Comparison of ENCODE assay signal across 35 cellular contexts in the genomic region with DNA sequence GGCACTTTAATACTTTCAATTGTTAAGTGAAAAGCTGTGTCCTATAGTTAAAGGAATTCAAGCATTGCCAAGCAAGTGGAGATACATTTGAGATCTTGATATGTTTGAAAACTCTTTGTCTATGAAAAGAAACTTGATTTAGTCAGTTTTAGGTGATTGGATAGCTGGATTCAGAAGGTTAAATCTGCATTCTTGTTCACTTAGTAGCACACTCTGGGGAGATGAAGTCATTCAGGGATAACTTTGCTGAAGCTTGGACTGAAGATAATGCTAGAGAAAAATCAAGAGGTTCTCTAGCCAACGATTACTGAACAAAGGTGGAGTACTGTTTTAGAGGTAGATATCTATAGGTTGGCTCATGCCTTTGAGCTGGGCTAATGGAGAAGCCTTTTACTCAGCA.
A peak's percentile ranks its signal among the peaks of the same experiment; 100 is the strongest.
DNase-seq lines count a peak whose midpoint lies in the region; FAIRE-seq and TF ChIP-seq lines count a peak whose summit lies in the region.
"Had no signal": no experiment of that assay in that cellular context is flagged by ENCODE, and none has a peak within 500 bp of the region (broad histone marks: within the 10 kb centered on the region; RNA-seq: fewer than 3 reads in every experiment).

No MANE protein-coding gene starts in this region.

- DNase-seq in ELR (ENCODE audit: low read depth) (peak; percentile 0), astrocyte (ENCODE audit: low read depth) (peak; percentile 61), epithelial cell of esophagus (ENCODE audit: low read depth) (peak; percentile 20), kidney glomerular epithelial cell (lab: John Stamatoyannopoulos, UW) (peak; percentile 3), transverse colon (no peak), caudate nucleus (lab: John Stamatoyannopoulos, UW) (no peak), GM13977 (ENCODE audit: low spot score) (no peak), NOMO-1 (lab: John Stamatoyannopoulos, UW; ENCODE audit: unreplicated experiment in 2 of 2) (no peak)
- DNase-seq: activated CD8-positive, alpha-beta memory T cell treated with anti-CD3 and anti-CD28 coated beads, Interleukin-2, amount 50 U/mL, for 48 hours; activated CD8-positive, alpha-beta T cell treated with anti-CD3 and anti-CD28 coated beads for 36 hours; activated naive CD4-positive, alpha-beta T cell treated with anti-CD3 and anti-CD28 coated beads, Interleukin-2, amount 10 ng/mL, durations not matched to agents 7 days and 5 days; adrenal gland; CD8-positive, alpha-beta T cell; esophagus squamous epithelium; glutamatergic neuron; KG1; left lung; MG63; NCI-H1105 treated with DMSO at 0.1 percent for 48 hours; NCI-H1930; NCI-H526 treated with DMSO at 0.1 percent for 48 hours; Peyer's patch; SHP77 treated with DMSO at 0.1 percent for 48 hours; spleen; stimulated activated CD4-positive, alpha-beta T cell treated with anti-CD3 and anti-CD28 coated beads, Interleukin-2, amount 100 ng/mL, for 24 hours; stimulated activated naive CD8-positive, alpha-beta T cell treated with anti-CD3 and anti-CD28 coated beads, Interleukin-15, Interleukin-2, amounts not matched to agents 100 U/mL and 50 U/mL, for 24 hours; testis had no signal

- H3K4me1 Mint-ChIP-seq in astrocyte (ENCODE audit: low read depth, unreplicated experiment): peaks cover 12% of the 10 kb centered on the region
- H3K4me1 Mint-ChIP-seq: activated naive CD4-positive, alpha-beta T cell treated with anti-CD3 and anti-CD28 coated beads, Interleukin-2, amount 10 ng/mL, durations not matched to agents 7 days and 5 days; activated T-helper 17 cell treated with anti-CD3 and anti-CD28 coated beads, Interleukin-2, amount 50 U/mL, for 72 hours; B cell; central memory CD8-positive, alpha-beta T cell had no signal

- H3K9me3 Mint-ChIP-seq in astrocyte (ENCODE audit: unreplicated experiment): no peaks in the 10 kb centered on the region
- H3K9me3 Mint-ChIP-seq: activated naive CD4-positive, alpha-beta T cell treated with anti-CD3 and anti-CD28 coated beads, Interleukin-2, amount 10 ng/mL, durations not matched to agents 7 days and 5 days; CD8-positive, alpha-beta T cell had no signal

- H4K20me1 ChIP-seq in astrocyte (ENCODE audit: insufficient read depth, low read length): no peaks in the 10 kb centered on the region

- H3K9ac ChIP-seq in astrocyte (ENCODE audit: low read length): no peak overlapping the region
- H3K9ac ChIP-seq: parathyroid adenoma had no signal

- no peaks in the 10 kb centered on the region for H3K27me3 Mint-ChIP-seq in astrocyte (ENCODE audit: low read depth, unreplicated experiment)
- H3K27me3 Mint-ChIP-seq: activated CD8-positive, alpha-beta T cell treated with anti-CD3 and anti-CD28 coated beads for 36 hours; activated naive CD4-positive, alpha-beta T cell treated with anti-CD3 and anti-CD28 coated beads, Interleukin-2, amount 10 ng/mL, durations not matched to agents 7 days and 5 days; activated T-helper 17 cell treated with anti-CD3 and anti-CD28 coated beads, Interleukin-2, amount 50 U/mL, for 72 hours; B cell; central memory CD8-positive, alpha-beta T cell had no signal

- H3K27ac ChIP-seq in astrocyte (ENCODE audit: low read depth, low read length): peak overlapping the region; percentile 31
- H3K27ac ChIP-seq in transverse colon: no peak overlapping the region
- H3K27ac ChIP-seq in caudate nucleus (ENCODE audit: low read depth, low read length): no peak overlapping the region
- H3K27ac ChIP-seq: adrenal gland, esophagus squamous epithelium, left lung, parathyroid adenoma, Peyer's patch, spleen, testis had no signal

- TF ChIP-seq EP300 in transverse colon (IDR thresholded peaks at IDR 0.05; ENCODE audit: low read depth): no peak

- no peaks in the 10 kb centered on the region for H3K79me2 ChIP-seq in astrocyte (ENCODE audit: insufficient read depth, low read length)
- H3K79me2 ChIP-seq: parathyroid adenoma had no signal

- H3K4me3 Mint-ChIP-seq in astrocyte (ENCODE audit: unreplicated experiment): no peak overlapping the region
- H3K4me3 Mint-ChIP-seq: activated CD8-positive, alpha-beta T cell treated with anti-CD3 and anti-CD28 coated beads for 36 hours; activated naive CD4-positive, alpha-beta T cell treated with anti-CD3 and anti-CD28 coated beads, Interleukin-2, amount 10 ng/mL, durations not matched to agents 7 days and 5 days; activated T-helper 17 cell treated with anti-CD3 and anti-CD28 coated beads, Interleukin-2, amount 50 U/mL, for 72 hours; B cell; CD8-positive, alpha-beta T cell; central memory CD8-positive, alpha-beta T cell; T-helper 2 cell treated with Interferon-gamma antibody and Interleukin-4, amounts not matched to agents 5 μg/mL and 100 μg/mL, for 36 hours had no signal

- H3K4me1 ChIP-seq in astrocyte (ENCODE audit: insufficient read depth, low read length) (no peaks in the 10 kb centered on the region), transverse colon (no peaks in the 10 kb centered on the region)
- H3K4me1 ChIP-seq: adrenal gland, esophagus squamous epithelium, left lung, parathyroid adenoma, Peyer's patch, spleen, testis had no signal

- TF ChIP-seq CTCF in astrocyte (IDR thresholded peaks at IDR 0.05; ENCODE audit: insufficient read depth, low read depth, low read length) (no peak), epithelial cell of esophagus (IDR thresholded peaks at IDR 0.05; ENCODE audit: insufficient read depth, low read depth, low read length, missing control alignments) (no peak), transverse colon (IDR thresholded peaks at IDR 0.05) (no peak), GM13977 (IDR thresholded peaks at IDR 0.05; ENCODE audit: extremely low read depth, insufficient read depth, missing control alignments) (no peak)

- no peaks in the 10 kb centered on the region for H3K36me3 ChIP-seq in astrocyte (ENCODE audit: insufficient read depth, low read length)
- no peaks in the 10 kb centered on the region for H3K36me3 ChIP-seq in transverse colon
- H3K36me3 ChIP-seq: adrenal gland, esophagus squamous epithelium, left lung, MG63, Peyer's patch, spleen had no signal

- peak overlapping the region; percentile 77 for H3K27ac Mint-ChIP-seq in astrocyte (ENCODE audit: unreplicated experiment)
- H3K27ac Mint-ChIP-seq: activated CD8-positive, alpha-beta T cell treated with anti-CD3 and anti-CD28 coated beads for 36 hours; activated naive CD4-positive, alpha-beta T cell treated with anti-CD3 and anti-CD28 coated beads, Interleukin-2, amount 10 ng/mL, durations not matched to agents 7 days and 5 days; activated T-helper 17 cell treated with anti-CD3 and anti-CD28 coated beads, Interleukin-2, amount 50 U/mL, for 72 hours; B cell; CD8-positive, alpha-beta T cell; T-helper 2 cell treated with Interferon-gamma antibody and Interleukin-4, amounts not matched to agents 5 μg/mL and 100 μg/mL, for 36 hours had no signal

- peak overlapping the region; percentile 34 for H2AFZ ChIP-seq in astrocyte (ENCODE audit: low read depth, low read length)
- H2AFZ ChIP-seq: parathyroid adenoma had no signal

- H3K36me3 Mint-ChIP-seq in astrocyte (ENCODE audit: low read depth, unreplicated experiment): no peaks in the 10 kb centered on the region
- H3K36me3 Mint-ChIP-seq: activated naive CD4-positive, alpha-beta T cell treated with anti-CD3 and anti-CD28 coated beads, Interleukin-2, amount 10 ng/mL, durations not matched to agents 7 days and 5 days; CD8-positive, alpha-beta T cell had no signal

- in situ Hi-C loops in transverse colon (cut with MboI; ENCODE audit: low pct_ligation_motif_present in 1 of 4, low pct_unique_long_range_greater_than_20kb in 1 of 4, low sequenced_read_pairs in 3 of 4): no loop called here
- in situ Hi-C loops in GM13977 (cut with MboI; ENCODE audit: low pct_unique_long_range_greater_than_20kb, low sequenced_read_pairs, unreplicated experiment): no loop called here

- H3K4me3 ChIP-seq in astrocyte (ENCODE audit: insufficient read depth, low read depth, low read length) (no peak overlapping the region), epithelial cell of esophagus (ENCODE audit: low read length) (no peak overlapping the region), transverse colon (no peak overlapping the region)
- H3K4me3 ChIP-seq: adrenal gland, esophagus squamous epithelium, left lung, MG63, Peyer's patch, spleen, testis had no signal

- intact Hi-C loops in transverse colon (cut with DNase I; ENCODE audit: low total_unique reads): no loop called here

- no peak for TF ChIP-seq POLR2A in transverse colon (IDR thresholded peaks at IDR 0.05)

- no peaks in the 10 kb centered on the region for H3K9me3 ChIP-seq in astrocyte (ENCODE audit: insufficient read depth, low read depth, low read length)
- H3K9me3 ChIP-seq in transverse colon: no peaks in the 10 kb centered on the region
- H3K9me3 ChIP-seq: adrenal gland, esophagus squamous epithelium, left lung, MG63, Peyer's patch, spleen, testis had no signal

- peak overlapping the region; percentile 45 for H3K4me2 ChIP-seq in astrocyte (ENCODE audit: low read length)

- WGBS in transverse colon (ENCODE audit: low coverage in 1 of 2), 2 donors: 45% methylated on average over 1 of the region's 1 CpG; no CpG with 5 or more reads in 1 of the 2 donors

- FAIRE-seq in astrocyte (lab: Jason Lieb, UNC): peak; percentile 85
- FAIRE-seq: GM18507, GM19239, H54 had no signal

- no peaks in the 10 kb centered on the region for H3K27me3 ChIP-seq in astrocyte (ENCODE audit: insufficient read depth, low read length)
- no peaks in the 10 kb centered on the region for H3K27me3 ChIP-seq in transverse colon
- H3K27me3 ChIP-seq: esophagus squamous epithelium, left lung, MG63, Peyer's patch, spleen, testis had no signal

Comparison
In these comparisons a context has a peak if more than half of its experiments do, and no peak if none do; other contexts are left out.
1. DNase-seq: peak in ELR (single experiment), astrocyte (single experiment), epithelial cell of esophagus (single experiment) and kidney glomerular epithelial cell (single experiment); none in transverse colon (single experiment), caudate nucleus (0 of 61), GM13977 (single experiment) and NOMO-1 (0 of 2).